Comparison of ENCODE assay signal across 17 cellular contexts in the genomic region with DNA sequence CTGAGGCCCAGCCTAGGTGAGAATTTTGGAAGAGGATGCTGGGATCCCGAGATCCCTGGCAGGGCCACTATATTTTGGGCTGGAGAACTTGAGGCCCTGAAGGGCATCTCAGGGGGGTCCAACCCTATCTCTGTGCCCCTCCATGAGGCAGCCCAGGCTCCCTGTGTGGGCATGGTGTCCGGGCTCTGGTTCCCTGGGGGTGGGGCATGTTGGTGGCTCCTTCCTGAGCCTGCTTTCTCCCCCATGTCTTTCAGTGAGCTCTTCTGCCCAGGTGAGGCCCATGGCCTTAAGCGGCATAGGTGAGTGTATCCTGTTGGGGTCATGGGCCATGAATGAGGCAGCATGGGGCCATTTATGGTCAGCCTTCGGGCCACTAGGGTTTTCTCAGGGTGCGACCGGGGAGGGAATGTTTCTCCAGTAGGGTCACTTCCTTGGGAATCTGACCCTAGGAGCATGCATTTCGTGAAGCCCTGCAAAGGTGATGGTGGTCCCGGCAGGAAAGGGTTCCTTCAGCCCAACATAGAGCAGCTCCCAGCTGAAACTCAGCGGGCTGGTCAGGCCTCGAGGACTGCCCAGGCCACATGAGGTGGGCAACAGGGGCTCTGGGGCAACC.
DNase-seq lines count a peak whose midpoint lies in the region; ATAC-seq and TF ChIP-seq lines count a peak whose summit lies in the region.
"Had no signal": no experiment of that assay in that cellular context is flagged by ENCODE, and none has a peak within 500 bp of the region (broad histone marks: within the 10 kb centered on the region; RNA-seq: fewer than 3 reads in every experiment).

No MANE protein-coding gene starts in this region.

- H3K4me1 Mint-ChIP-seq in WTC11: no peaks in the 10 kb centered on the region
- H3K4me1 Mint-ChIP-seq: CD8-positive, alpha-beta memory T cell had no signal

- H3K4me1 ChIP-seq in lower lobe of right lung (no peaks in the 10 kb centered on the region), spleen (no peaks in the 10 kb centered on the region)
- H3K4me1 ChIP-seq: BE2C had no signal

- peaks cover 36% of the 10 kb centered on the region for H3K36me3 Mint-ChIP-seq in WTC11
- H3K36me3 Mint-ChIP-seq: CD8-positive, alpha-beta memory T cell had no signal

- H3K27ac Mint-ChIP-seq in WTC11: no peak overlapping the region
- H3K27ac Mint-ChIP-seq: CD8-positive, alpha-beta memory T cell had no signal

- 80 to 94% (median 91%) methylated on average over 3 to 10 of the region's 10 CpGs for WGBS in spleen, 5 donors

- H3K27me3 ChIP-seq in lower lobe of right lung (ENCODE audit: low read depth): no peaks in the 10 kb centered on the region
- H3K27me3 ChIP-seq in spleen (replicated peaks in 1 of 7): no peaks in the 10 kb centered on the region
- H3K27me3 ChIP-seq: BE2C had no signal

- DNase-seq in cardiac septum (ENCODE audit: low spot score): peak; percentile 65
- DNase-seq in Right ventricle myocardium inferior (ENCODE audit: missing footprints): no peak
- DNase-seq in WTC11 (ENCODE audit: low spot score): peak; percentile 2
- peak; percentile 11 for DNase-seq in lower lobe of right lung
- DNase-seq in spleen: peak; percentile 52
- DNase-seq in HCEC 1CT: no peak
- DNase-seq: CD8-positive, alpha-beta memory T cell; DMS 273 treated with DMSO at 0.1 percent for 48 hours; MM.1S; NCI-H1105 treated with DMSO at 0.1 percent for 48 hours; NCI-H187; NCI-H446 treated with DMSO at 0.1 percent for 48 hours; NCI-H82; SHP77 had no signal

- H3K4me3 ChIP-seq in lower lobe of right lung (no peak overlapping the region), spleen (no peak overlapping the region)

- H3K27me3 Mint-ChIP-seq in WTC11 (ENCODE audit: low read depth): peaks cover 6% of the 10 kb centered on the region; the same call in 1 of the 2 replicates
- H3K27me3 Mint-ChIP-seq: CD8-positive, alpha-beta memory T cell had no signal

- H3K9me3 ChIP-seq in lower lobe of right lung (peaks cover 16% of the 10 kb centered on the region), spleen (peaks cover 0 to 100% (median 84%) of the 10 kb centered on the region in 8 donors)
- H3K9me3 ChIP-seq: BE2C had no signal

- peaks cover 42% of the 10 kb centered on the region for H3K9me3 Mint-ChIP-seq in WTC11

- CTCF ChIA-PET in WTC11 (lab: Charles Lee): no interaction called here

- TF ChIP-seq POLR2A in spleen (IDR thresholded peaks at IDR 0.05): no peak

- ATAC-seq in Right ventricle myocardium inferior: no peak
- no peak for ATAC-seq in WTC11
- no peak for ATAC-seq in lower lobe of right lung
- no peak for ATAC-seq in HG02840 (IDR thresholded peaks at IDR 0.05; ENCODE audit: low FRiP score, unreplicated experiment)
- ATAC-seq: Panc1 had no signal

- POLR2A ChIA-PET in WTC11 (lab: Charles Lee): no interaction called here

- intact Hi-C loops in cardiac septum (cut with DNase I) (no loop called here), Right ventricle myocardium inferior (cut with DNase I) (no loop called here), lower lobe of right lung (cut with DNase I) (no loop called here), spleen (cut with DNase I; ENCODE audit: low total_unique reads) (no loop called here)

- no peak for TF ChIP-seq CTCF in WTC11 (IDR thresholded peaks at IDR 0.05)
- no peak for TF ChIP-seq CTCF in lower lobe of right lung (IDR thresholded peaks at IDR 0.05)
- no peak for TF ChIP-seq CTCF in spleen (IDR thresholded peaks at IDR 0.05 in 8 of 11, conservative IDR thresholded peaks at IDR 0.05 in 3 of 11)

- no peak overlapping the region for H3K4me3 Mint-ChIP-seq in WTC11
- H3K4me3 Mint-ChIP-seq: CD8-positive, alpha-beta memory T cell had no signal

- H3K36me3 ChIP-seq in lower lobe of right lung: no peaks in the 10 kb centered on the region
- H3K36me3 ChIP-seq in spleen: no peaks in the 10 kb centered on the region
- H3K36me3 ChIP-seq: BE2C had no signal

- H3K27ac ChIP-seq in lower lobe of right lung: no peak overlapping the region
- H3K27ac ChIP-seq in spleen: no peak overlapping the region

TF ChIP-seq in WTC11, 78 proteins besides CTCF, POLR2A, EP300 and RAD21 (continues in another document):
- TF ChIP-seq CBFB (CRISPR knock-in tag; IDR thresholded peaks at IDR 0.05; ENCODE audit: low read depth) (no peak), JAZF1 (CRISPR knock-in tag; IDR thresholded peaks at IDR 0.05) (no peak), ZNF232 (CRISPR knock-in tag; IDR thresholded peaks at IDR 0.05) (no peak), FOXP1 (CRISPR knock-in tag; IDR thresholded peaks at IDR 0.05; ENCODE audit: borderline replicate concordance) (no peak), ZNF423 (CRISPR knock-in tag; IDR thresholded peaks at IDR 0.05) (no peak), TEAD1 (CRISPR knock-in tag; IDR thresholded peaks at IDR 0.05) (no peak), PRRX2 (CRISPR knock-in tag; IDR thresholded peaks at IDR 0.05) (no peak), GABPB1 (CRISPR knock-in tag; IDR thresholded peaks at IDR 0.05) (no peak), ETV6 (CRISPR knock-in tag; IDR thresholded peaks at IDR 0.05) (no peak), MYBL2 (CRISPR knock-in tag; IDR thresholded peaks at IDR 0.05) (no peak), RELA (CRISPR knock-in tag; IDR thresholded peaks at IDR 0.05; ENCODE audit: borderline replicate concordance) (no peak)
- TF ChIP-seq, protein P1, sequence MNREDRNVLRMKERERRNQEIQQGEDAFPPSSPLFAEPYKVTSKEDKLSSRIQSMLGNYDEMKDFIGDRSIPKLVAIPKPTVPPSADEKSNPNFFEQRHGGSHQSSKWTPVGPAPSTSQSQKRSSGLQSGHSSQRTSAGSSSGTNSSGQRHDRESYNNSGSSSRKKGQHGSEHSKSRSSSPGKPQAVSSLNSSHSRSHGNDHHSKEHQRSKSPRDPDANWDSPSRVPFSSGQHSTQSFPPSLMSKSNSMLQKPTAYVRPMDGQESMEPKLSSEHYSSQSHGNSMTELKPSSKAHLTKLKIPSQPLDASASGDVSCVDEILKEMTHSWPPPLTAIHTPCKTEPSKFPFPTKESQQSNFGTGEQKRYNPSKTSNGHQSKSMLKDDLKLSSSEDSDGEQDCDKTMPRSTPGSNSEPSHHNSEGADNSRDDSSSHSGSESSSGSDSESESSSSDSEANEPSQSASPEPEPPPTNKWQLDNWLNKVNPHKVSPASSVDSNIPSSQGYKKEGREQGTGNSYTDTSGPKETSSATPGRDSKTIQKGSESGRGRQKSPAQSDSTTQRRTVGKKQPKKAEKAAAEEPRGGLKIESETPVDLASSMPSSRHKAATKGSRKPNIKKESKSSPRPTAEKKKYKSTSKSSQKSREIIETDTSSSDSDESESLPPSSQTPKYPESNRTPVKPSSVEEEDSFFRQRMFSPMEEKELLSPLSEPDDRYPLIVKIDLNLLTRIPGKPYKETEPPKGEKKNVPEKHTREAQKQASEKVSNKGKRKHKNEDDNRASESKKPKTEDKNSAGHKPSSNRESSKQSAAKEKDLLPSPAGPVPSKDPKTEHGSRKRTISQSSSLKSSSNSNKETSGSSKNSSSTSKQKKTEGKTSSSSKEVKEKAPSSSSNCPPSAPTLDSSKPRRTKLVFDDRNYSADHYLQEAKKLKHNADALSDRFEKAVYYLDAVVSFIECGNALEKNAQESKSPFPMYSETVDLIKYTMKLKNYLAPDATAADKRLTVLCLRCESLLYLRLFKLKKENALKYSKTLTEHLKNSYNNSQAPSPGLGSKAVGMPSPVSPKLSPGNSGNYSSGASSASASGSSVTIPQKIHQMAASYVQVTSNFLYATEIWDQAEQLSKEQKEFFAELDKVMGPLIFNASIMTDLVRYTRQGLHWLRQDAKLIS (CRISPR knock-in tag; IDR thresholded peaks at IDR 0.05; ENCODE audit: borderline replicate concordance): no peak
- TF ChIP-seq, protein P2, sequence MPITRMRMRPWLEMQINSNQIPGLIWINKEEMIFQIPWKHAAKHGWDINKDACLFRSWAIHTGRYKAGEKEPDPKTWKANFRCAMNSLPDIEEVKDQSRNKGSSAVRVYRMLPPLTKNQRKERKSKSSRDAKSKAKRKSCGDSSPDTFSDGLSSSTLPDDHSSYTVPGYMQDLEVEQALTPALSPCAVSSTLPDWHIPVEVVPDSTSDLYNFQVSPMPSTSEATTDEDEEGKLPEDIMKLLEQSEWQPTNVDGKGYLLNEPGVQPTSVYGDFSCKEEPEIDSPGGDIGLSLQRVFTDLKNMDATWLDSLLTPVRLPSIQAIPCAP (CRISPR knock-in tag; IDR thresholded peaks at IDR 0.05): no peak
- TF ChIP-seq, protein P3, sequence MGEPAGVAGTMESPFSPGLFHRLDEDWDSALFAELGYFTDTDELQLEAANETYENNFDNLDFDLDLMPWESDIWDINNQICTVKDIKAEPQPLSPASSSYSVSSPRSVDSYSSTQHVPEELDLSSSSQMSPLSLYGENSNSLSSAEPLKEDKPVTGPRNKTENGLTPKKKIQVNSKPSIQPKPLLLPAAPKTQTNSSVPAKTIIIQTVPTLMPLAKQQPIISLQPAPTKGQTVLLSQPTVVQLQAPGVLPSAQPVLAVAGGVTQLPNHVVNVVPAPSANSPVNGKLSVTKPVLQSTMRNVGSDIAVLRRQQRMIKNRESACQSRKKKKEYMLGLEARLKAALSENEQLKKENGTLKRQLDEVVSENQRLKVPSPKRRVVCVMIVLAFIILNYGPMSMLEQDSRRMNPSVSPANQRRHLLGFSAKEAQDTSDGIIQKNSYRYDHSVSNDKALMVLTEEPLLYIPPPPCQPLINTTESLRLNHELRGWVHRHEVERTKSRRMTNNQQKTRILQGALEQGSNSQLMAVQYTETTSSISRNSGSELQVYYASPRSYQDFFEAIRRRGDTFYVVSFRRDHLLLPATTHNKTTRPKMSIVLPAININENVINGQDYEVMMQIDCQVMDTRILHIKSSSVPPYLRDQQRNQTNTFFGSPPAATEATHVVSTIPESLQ (CRISPR knock-in tag; IDR thresholded peaks at IDR 0.05): no peak
- TF ChIP-seq, protein P4, sequence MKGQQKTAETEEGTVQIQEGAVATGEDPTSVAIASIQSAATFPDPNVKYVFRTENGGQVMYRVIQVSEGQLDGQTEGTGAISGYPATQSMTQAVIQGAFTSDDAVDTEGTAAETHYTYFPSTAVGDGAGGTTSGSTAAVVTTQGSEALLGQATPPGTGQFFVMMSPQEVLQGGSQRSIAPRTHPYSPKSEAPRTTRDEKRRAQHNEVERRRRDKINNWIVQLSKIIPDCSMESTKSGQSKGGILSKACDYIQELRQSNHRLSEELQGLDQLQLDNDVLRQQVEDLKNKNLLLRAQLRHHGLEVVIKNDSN (CRISPR knock-in tag; IDR thresholded peaks at IDR 0.05): no peak
- TF ChIP-seq, protein P5, sequence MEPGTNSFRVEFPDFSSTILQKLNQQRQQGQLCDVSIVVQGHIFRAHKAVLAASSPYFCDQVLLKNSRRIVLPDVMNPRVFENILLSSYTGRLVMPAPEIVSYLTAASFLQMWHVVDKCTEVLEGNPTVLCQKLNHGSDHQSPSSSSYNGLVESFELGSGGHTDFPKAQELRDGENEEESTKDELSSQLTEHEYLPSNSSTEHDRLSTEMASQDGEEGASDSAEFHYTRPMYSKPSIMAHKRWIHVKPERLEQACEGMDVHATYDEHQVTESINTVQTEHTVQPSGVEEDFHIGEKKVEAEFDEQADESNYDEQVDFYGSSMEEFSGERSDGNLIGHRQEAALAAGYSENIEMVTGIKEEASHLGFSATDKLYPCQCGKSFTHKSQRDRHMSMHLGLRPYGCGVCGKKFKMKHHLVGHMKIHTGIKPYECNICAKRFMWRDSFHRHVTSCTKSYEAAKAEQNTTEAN (CRISPR knock-in tag; IDR thresholded peaks at IDR 0.05): no peak

Comparison
In these comparisons a context has a peak if more than half of its experiments do, and no peak if none do; other contexts are left out.
1. DNase-seq: peak in cardiac septum (single experiment), WTC11 (single experiment), lower lobe of right lung (single experiment) and spleen (single experiment); none in Right ventricle myocardium inferior (single experiment) and HCEC 1CT (single experiment).